ENCODE assay signal across 1 cellular context in the genomic region with DNA sequence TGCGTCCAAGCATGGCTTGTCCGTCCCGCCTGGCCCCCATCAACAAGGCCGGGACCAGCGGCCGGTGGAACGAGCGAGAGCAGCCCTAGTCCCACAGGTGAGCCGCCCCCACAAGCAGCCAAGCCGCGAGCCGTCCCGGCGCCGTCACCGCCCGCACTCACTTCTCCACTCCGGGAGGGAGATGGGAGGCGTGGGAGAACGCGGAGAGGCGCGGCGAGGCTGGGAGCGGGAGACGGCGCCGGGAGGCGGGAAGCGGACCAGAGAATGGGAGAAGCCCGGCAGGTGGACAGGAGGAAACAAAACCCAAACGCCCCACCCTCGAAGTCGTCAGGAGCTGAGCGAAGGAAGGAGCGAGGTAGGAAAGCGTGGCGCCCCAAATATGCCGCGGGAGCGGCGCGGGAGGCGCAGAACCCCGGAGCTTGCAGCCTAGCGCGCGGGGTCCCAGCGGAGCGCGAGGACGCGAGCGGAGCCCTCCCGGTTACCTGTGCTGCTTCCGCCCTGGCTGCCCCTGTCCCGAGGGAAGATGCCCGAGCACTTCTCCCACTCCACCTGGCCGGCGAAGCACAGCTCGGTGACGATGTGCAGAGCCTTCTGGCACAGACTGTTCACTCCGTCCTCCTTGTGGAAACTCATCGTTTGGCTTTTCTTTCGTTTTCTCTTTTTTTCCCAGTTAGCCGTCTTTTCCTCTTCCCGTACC.
TF ChIP-seq lines count a peak whose summit lies in the region.

No MANE protein-coding gene starts in this region.

TF ChIP-seq in WTC11, 78 proteins besides CTCF, POLR2A, EP300 and RAD21 (continued from another document):
- TF ChIP-seq FOXP4 (CRISPR knock-in tag; IDR thresholded peaks at IDR 0.05) (peak; percentile 33; the same call in 1 of the 2 replicates), USF1 (CRISPR knock-in tag; IDR thresholded peaks at IDR 0.05) (peak; percentile 55; the same call in 1 of the 2 replicates), ZNF219 (CRISPR knock-in tag; IDR thresholded peaks at IDR 0.05; ENCODE audit: borderline replicate concordance) (peak; percentile 77; the same call in 1 of the 2 replicates), JUN (CRISPR knock-in tag; IDR thresholded peaks at IDR 0.05) (peak; percentile 82; the same call in 1 of the 2 replicates), USF2 (CRISPR knock-in tag; IDR thresholded peaks at IDR 0.05) (no peak), SP1 (CRISPR knock-in tag; conservative IDR thresholded peaks at IDR 0.05) (peak; percentile 6; the same call in 1 of the 2 replicates), TEAD1 (CRISPR knock-in tag; IDR thresholded peaks at IDR 0.05) (0 out of 2 replicates have a peak, but pooled peaks have one; percentile 4), EMX1 (CRISPR knock-in tag; IDR thresholded peaks at IDR 0.05) (no peak)
- TF ChIP-seq, protein P1, sequence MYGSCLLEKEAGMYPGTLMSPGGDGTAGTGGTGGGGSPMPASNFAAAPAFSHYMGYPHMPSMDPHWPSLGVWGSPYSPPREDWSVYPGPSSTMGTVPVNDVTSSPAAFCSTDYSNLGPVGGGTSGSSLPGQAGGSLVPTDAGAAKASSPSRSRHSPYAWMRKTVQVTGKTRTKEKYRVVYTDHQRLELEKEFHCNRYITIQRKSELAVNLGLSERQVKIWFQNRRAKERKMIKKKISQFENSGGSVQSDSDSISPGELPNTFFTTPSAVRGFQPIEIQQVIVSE (CRISPR knock-in tag; IDR thresholded peaks at IDR 0.05; ENCODE audit: borderline replicate concordance), result no peak
TF ChIP-seq in WTC11: peak in this region for 12.
